16 cellular contexts compared by ENCODE assay signal in the genomic region with DNA sequence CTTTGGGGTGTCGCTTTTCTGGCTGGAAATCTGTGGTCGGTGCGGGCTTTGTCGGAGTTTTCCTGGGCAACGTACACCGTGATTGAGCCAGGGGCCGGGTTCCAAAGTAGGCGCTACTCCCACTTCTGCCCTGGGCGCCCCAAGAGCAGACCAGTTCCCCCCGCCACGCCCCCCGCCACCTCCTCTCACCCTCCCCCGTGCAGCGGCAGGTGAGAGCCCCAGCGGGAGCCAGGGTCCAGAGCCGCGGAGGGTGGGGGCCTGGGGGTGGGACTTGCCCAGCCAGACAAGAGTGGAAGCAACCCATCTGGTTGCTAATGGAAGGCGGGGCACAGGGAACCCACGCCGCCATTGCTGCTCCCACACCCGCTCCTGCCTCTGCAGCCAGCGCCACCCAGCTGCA.
A peak's percentile ranks its signal among the peaks of the same experiment; 100 is the strongest.
DNase-seq lines count a peak whose midpoint lies in the region; ATAC-seq and TF ChIP-seq lines count a peak whose summit lies in the region.
"Had no signal": no experiment of that assay in that cellular context is flagged by ENCODE, and none has a peak within 500 bp of the region (broad histone marks: within the 10 kb centered on the region; RNA-seq: fewer than 3 reads in every experiment).

No MANE protein-coding gene starts in this region.

- H3K27me3 ChIP-seq in SK-N-SH (ENCODE audit: insufficient read depth): no peaks in the 10 kb centered on the region
- no peaks in the 10 kb centered on the region for H3K27me3 ChIP-seq in effector memory CD4-positive, alpha-beta T cell (replicated peaks; ENCODE audit: control insufficient read depth, insufficient read depth, low read length, poor library complexity, severe bottlenecking)
- H3K27me3 ChIP-seq: BLaER1 treated with 17β-estradiol and CSF1 and Interleukin-3, amounts not matched to agents 10 nM and 100 nM had no signal

- POLR2A ChIA-PET in SK-N-SH (lab: Yijun Ruan, JAX): no interaction called here

- H3K4me2 ChIP-seq in SK-N-SH: no peak overlapping the region
- H3K4me2 ChIP-seq: BLaER1 treated with 17β-estradiol and CSF1 and Interleukin-3, amounts not matched to agents 10 nM and 100 nM had no signal

- no peak overlapping the region for H3K27ac ChIP-seq in SK-N-SH (ENCODE audit: low read depth in 2 of 2, low read length in 1 of 2)
- H3K27ac ChIP-seq in effector memory CD4-positive, alpha-beta T cell (ENCODE audit: insufficient read depth, low read length, poor library complexity, severe bottlenecking): no peak overlapping the region
- H3K27ac ChIP-seq: 22Rv1; BLaER1 treated with 17β-estradiol and CSF1 and Interleukin-3, amounts not matched to agents 10 nM and 100 nM; HL-60 had no signal

- H4K20me1 ChIP-seq in SK-N-SH (ENCODE audit: insufficient read depth): no peaks in the 10 kb centered on the region
- H4K20me1 ChIP-seq: BLaER1 treated with 17β-estradiol and CSF1 and Interleukin-3, amounts not matched to agents 10 nM and 100 nM had no signal

- peaks cover 6% of the 10 kb centered on the region; the same call in 1 of the 2 replicates for H3K9me3 ChIP-seq in SK-N-SH
- no peaks in the 10 kb centered on the region for H3K9me3 ChIP-seq in effector memory CD4-positive, alpha-beta T cell (ENCODE audit: control insufficient read depth, low read length)
- H3K9me3 ChIP-seq: BLaER1 treated with 17β-estradiol and CSF1 and Interleukin-3, amounts not matched to agents 10 nM and 100 nM had no signal

- H3K4me3 ChIP-seq in SK-N-SH (ENCODE audit: low read depth in 2 of 2, low read length in 1 of 2): no peak overlapping the region
- H3K4me3 ChIP-seq in effector memory CD4-positive, alpha-beta T cell (ENCODE audit: insufficient read depth, low read depth, low read length, poor library complexity, severe bottlenecking): no peak overlapping the region
- H3K4me3 ChIP-seq: BLaER1 treated with 17β-estradiol and CSF1 and Interleukin-3, amounts not matched to agents 10 nM and 100 nM had no signal

- DNase-seq in SK-N-SH (peak; percentile 7), AG20443 (ENCODE audit: low spot score) (peak; percentile 4), NCI-H146 (lab: John Stamatoyannopoulos, UW) (peak; percentile 73), mesenteric fat pad (ENCODE audit: low spot score) (peak; percentile 68), erythroblast (lab: John Stamatoyannopoulos, UW) (no peak)
- no peak for DNase-seq in effector memory CD4-positive, alpha-beta T cell
- no peak for DNase-seq in stimulated activated CD4-positive, alpha-beta T cell treated with anti-CD3 and anti-CD28 coated beads, Interleukin-4, amount 100 ng/mL, for 24 hours
- DNase-seq: CD4-positive, alpha-beta memory T cell; DMS153; DMS79 treated with DMSO at 0.1 percent for 48 hours; EL had no signal

- no peak overlapping the region for H2AFZ ChIP-seq in SK-N-SH (ENCODE audit: low read depth)

- no peaks in the 10 kb centered on the region for H3K79me2 ChIP-seq in SK-N-SH (ENCODE audit: insufficient read depth)

- WGBS in SK-N-SH (ENCODE audit: low lambda C conversion rate): 93% methylated on average over 14 of the region's 22 CpGs

- no peaks in the 10 kb centered on the region for H3K9me2 ChIP-seq in SK-N-SH

- peaks cover 5% of the 10 kb centered on the region for H3F3A ChIP-seq in SK-N-SH (replicated peaks; ENCODE audit: insufficient read depth)

- TF ChIP-seq CTCF in SK-N-SH (IDR thresholded peaks at IDR 0.05): no peak

- H3K4me1 ChIP-seq in SK-N-SH (ENCODE audit: control insufficient read depth in 1 of 2, insufficient read depth in 2 of 2, low read depth in 1 of 2, low read length in 1 of 2): no peaks in the 10 kb centered on the region
- no peaks in the 10 kb centered on the region for H3K4me1 ChIP-seq in effector memory CD4-positive, alpha-beta T cell (ENCODE audit: control insufficient read depth, insufficient read depth, low read length, poor library complexity, severe bottlenecking)
- H3K4me1 ChIP-seq: BLaER1 treated with 17β-estradiol and CSF1 and Interleukin-3, amounts not matched to agents 10 nM and 100 nM had no signal

- TF ChIP-seq RAD21 in SK-N-SH (IDR thresholded peaks at IDR 0.05; ENCODE audit: low read length): no peak

- CTCF ChIA-PET in SK-N-SH (lab: Yijun Ruan, JAX): no interaction called here

- no peaks in the 10 kb centered on the region for H3K36me3 ChIP-seq in SK-N-SH (replicated peaks in 1 of 2; ENCODE audit: control insufficient read depth in 1 of 2, insufficient read depth in 2 of 2, low read length in 1 of 2)
- no peaks in the 10 kb centered on the region for H3K36me3 ChIP-seq in effector memory CD4-positive, alpha-beta T cell (ENCODE audit: control insufficient read depth, insufficient read depth, low read length)
- H3K36me3 ChIP-seq: BLaER1 treated with 17β-estradiol and CSF1 and Interleukin-3, amounts not matched to agents 10 nM and 100 nM had no signal

- TF ChIP-seq EP300 in SK-N-SH (IDR thresholded peaks at IDR 0.05; ENCODE audit: borderline replicate concordance in 1 of 2, low read depth in 1 of 2, low read length in 1 of 2): no peak

- no peak for TF ChIP-seq POLR2A in erythroblast (IDR thresholded peaks at IDR 0.05; ENCODE audit: low read length)

- ATAC-seq in SK-N-SH treated with all-trans-retinoic acid at 6 μM for 48 hours: no peak
- ATAC-seq: HCT116 had no signal

- H3K9ac ChIP-seq in SK-N-SH: no peak overlapping the region
- H3K9ac ChIP-seq: BLaER1 treated with 17β-estradiol and CSF1 and Interleukin-3, amounts not matched to agents 10 nM and 100 nM had no signal

TF ChIP-seq in SK-N-SH, 30 proteins besides CTCF, POLR2A, EP300 and RAD21 (continues in another document):
- TF ChIP-seq NFIC (IDR thresholded peaks at IDR 0.05; ENCODE audit: borderline replicate concordance): no peak
- no peak for TF ChIP-seq RFX5 (IDR thresholded peaks at IDR 0.05; ENCODE audit: low read length)
- TF ChIP-seq, protein P1, sequence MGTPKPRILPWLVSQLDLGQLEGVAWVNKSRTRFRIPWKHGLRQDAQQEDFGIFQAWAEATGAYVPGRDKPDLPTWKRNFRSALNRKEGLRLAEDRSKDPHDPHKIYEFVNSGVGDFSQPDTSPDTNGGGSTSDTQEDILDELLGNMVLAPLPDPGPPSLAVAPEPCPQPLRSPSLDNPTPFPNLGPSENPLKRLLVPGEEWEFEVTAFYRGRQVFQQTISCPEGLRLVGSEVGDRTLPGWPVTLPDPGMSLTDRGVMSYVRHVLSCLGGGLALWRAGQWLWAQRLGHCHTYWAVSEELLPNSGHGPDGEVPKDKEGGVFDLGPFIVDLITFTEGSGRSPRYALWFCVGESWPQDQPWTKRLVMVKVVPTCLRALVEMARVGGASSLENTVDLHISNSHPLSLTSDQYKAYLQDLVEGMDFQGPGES (IDR thresholded peaks at IDR 0.05; ENCODE audit: low read depth, low read length): no peak
- no peak for TF ChIP-seq FOXJ3 (CRISPR knock-in tag; IDR thresholded peaks at IDR 0.05)
- TF ChIP-seq TCF12 (IDR thresholded peaks at IDR 0.05): no peak

TF ChIP-seq in SK-N-SH treated with all-trans-retinoic acid at 6 μM for 48 hours, 23 proteins besides CTCF, POLR2A, EP300 and RAD21:
- TF ChIP-seq ARNTL (CRISPR knock-in tag; IDR thresholded peaks at IDR 0.05; ENCODE audit: borderline replicate concordance, low read depth) (no peak), BACH2 (CRISPR knock-in tag; IDR thresholded peaks at IDR 0.05; ENCODE audit: borderline replicate concordance) (no peak), ZFP3 (CRISPR knock-in tag; IDR thresholded peaks at IDR 0.05) (no peak), ZNF8 (CRISPR knock-in tag; IDR thresholded peaks at IDR 0.05) (no peak), ZFP30 (CRISPR knock-in tag; IDR thresholded peaks at IDR 0.05) (no peak), TCF4 (CRISPR knock-in tag; IDR thresholded peaks at IDR 0.05; ENCODE audit: borderline replicate concordance) (no peak), SNAI2 (CRISPR knock-in tag; IDR thresholded peaks at IDR 0.05) (no peak), TOX (CRISPR knock-in tag; IDR thresholded peaks at IDR 0.05; ENCODE audit: borderline replicate concordance) (no peak), PPARA (CRISPR knock-in tag; IDR thresholded peaks at IDR 0.05; ENCODE audit: borderline replicate concordance) (no peak), ZC3H10 (CRISPR knock-in tag; IDR thresholded peaks at IDR 0.05) (no peak)
- TF ChIP-seq, protein P2, sequence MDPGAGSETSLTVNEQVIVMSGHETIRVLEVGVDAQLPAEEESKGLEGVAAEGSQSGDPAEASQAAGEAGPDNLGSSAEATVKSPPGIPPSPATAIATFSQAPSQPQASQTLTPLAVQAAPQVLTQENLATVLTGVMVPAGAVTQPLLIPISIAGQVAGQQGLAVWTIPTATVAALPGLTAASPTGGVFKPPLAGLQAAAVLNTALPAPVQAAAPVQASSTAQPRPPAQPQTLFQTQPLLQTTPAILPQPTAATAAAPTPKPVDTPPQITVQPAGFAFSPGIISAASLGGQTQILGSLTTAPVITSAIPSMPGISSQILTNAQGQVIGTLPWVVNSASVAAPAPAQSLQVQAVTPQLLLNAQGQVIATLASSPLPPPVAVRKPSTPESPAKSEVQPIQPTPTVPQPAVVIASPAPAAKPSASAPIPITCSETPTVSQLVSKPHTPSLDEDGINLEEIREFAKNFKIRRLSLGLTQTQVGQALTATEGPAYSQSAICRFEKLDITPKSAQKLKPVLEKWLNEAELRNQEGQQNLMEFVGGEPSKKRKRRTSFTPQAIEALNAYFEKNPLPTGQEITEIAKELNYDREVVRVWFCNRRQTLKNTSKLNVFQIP (CRISPR knock-in tag; IDR thresholded peaks at IDR 0.05; ENCODE audit: borderline replicate concordance, low read depth): no peak

Comparison
In these comparisons a context has a peak if more than half of its experiments do, and no peak if none do; other contexts are left out.
1. DNase-seq: peak in SK-N-SH (single experiment), AG20443 (single experiment), NCI-H146 (single experiment) and mesenteric fat pad (single experiment); none in effector memory CD4-positive, alpha-beta T cell (0 of 3), stimulated activated CD4-positive, alpha-beta T cell treated with anti-CD3 and anti-CD28 coated beads, Interleukin-4, amount 100 ng/mL, for 24 hours (single experiment) and erythroblast (0 of 2).